7 cellular contexts compared by ENCODE assay signal in genomic region chr1:234963180-234963903, GRCh38.
DNase-seq lines count a peak whose midpoint lies in the region; ATAC-seq lines count a peak whose summit lies in the region.

No MANE protein-coding gene starts in this region.

- DNase-seq in SIG-M5 treated with dmso at 0.1 percent for 504 hours (lab: John Stamatoyannopoulos, UW; ENCODE audit: unreplicated experiment): peak; percentile 100
- peak; percentile 84 for DNase-seq in activated gamma-delta T cell treated with anti-CD3 and anti-CD28 coated beads, Interleukin-2, amount 50 U/mL, for 16 hours (ENCODE audit: low read depth)
- DNase-seq in Right ventricle myocardium superior: peak; percentile 93
- DNase-seq in NCI-H2227 treated with DMSO at 0.1 percent for 48 hours (lab: John Stamatoyannopoulos, UW): no peak

- no peak overlapping the region for H3K4me3 ChIP-seq in skin epidermis

- H3K27ac ChIP-seq in skin epidermis: peak overlapping the region; percentile 13 to 94 (median 79)

- ATAC-seq in GM18909 (IDR thresholded peaks at IDR 0.05; ENCODE audit: poor library complexity, unreplicated experiment) (peak; percentile 85), HG03135 (IDR thresholded peaks at IDR 0.05; ENCODE audit: unreplicated experiment) (peak; percentile 76), Right ventricle myocardium superior (ENCODE audit: poor library complexity) (peak; percentile 64)

- intact Hi-C loops in Right ventricle myocardium superior (cut with DNase I): no loop called here
